9 cellular contexts compared by ENCODE assay signal in genomic region chr2:64562148-64562784, GRCh38. TPM values are rescaled to one million over a fixed set of nuclear protein-coding genes. Genes with fewer than 3 reads are reported as not detected.
DNase-seq lines count a peak whose midpoint lies in the region; ATAC-seq and TF ChIP-seq lines count a peak whose summit lies in the region.
"Had no signal": no experiment of that assay in that cellular context is flagged by ENCODE, and none has a peak within 500 bp of the region (broad histone marks: within the 10 kb centered on the region; RNA-seq: fewer than 3 reads in every experiment).

No MANE protein-coding gene starts in this region.

- no peaks in the 10 kb centered on the region for H3K4me1 ChIP-seq in prostate gland (replicated peaks)

- no peaks in the 10 kb centered on the region for H3K27me3 ChIP-seq in dorsolateral prefrontal cortex
- H3K27me3 ChIP-seq in prostate gland (replicated peaks; ENCODE audit: insufficient read depth), result no peaks in the 10 kb centered on the region
- H3K27me3 ChIP-seq: BLaER1 treated with 17β-estradiol and CSF1 and Interleukin-3, amounts not matched to agents 10 nM and 100 nM had no signal

- H3K27ac ChIP-seq in dorsolateral prefrontal cortex (no peak overlapping the region), prostate gland (no peak overlapping the region)
- H3K27ac ChIP-seq: BLaER1 treated with 17β-estradiol and CSF1 and Interleukin-3, amounts not matched to agents 10 nM and 100 nM had no signal

- H3K36me3 ChIP-seq in prostate gland, result no peaks in the 10 kb centered on the region

- H3K9me3 ChIP-seq in prostate gland, result no peaks in the 10 kb centered on the region
- H3K9me3 ChIP-seq: BLaER1 treated with 17β-estradiol and CSF1 and Interleukin-3, amounts not matched to agents 10 nM and 100 nM had no signal

- DNase-seq in NCI-H1105 treated with DMSO at 0.1 percent for 48 hours (lab: John Stamatoyannopoulos, UW) (peak; percentile 16), NCI-H1105 (lab: John Stamatoyannopoulos, UW) (no peak), NCI-H2227 treated with DMSO at 0.1 percent for 48 hours (lab: John Stamatoyannopoulos, UW) (peak; percentile 16), dorsolateral prefrontal cortex (no peak), prostate gland (ENCODE audit: low spot score) (no peak), SIG-M5 (lab: John Stamatoyannopoulos, UW) (no peak), midbrain (lab: John Stamatoyannopoulos, UW) (no peak)

- H3K4me3 ChIP-seq in dorsolateral prefrontal cortex (no peak overlapping the region), prostate gland (no peak overlapping the region)
- H3K4me3 ChIP-seq: BLaER1 treated with 17β-estradiol and CSF1 and Interleukin-3, amounts not matched to agents 10 nM and 100 nM had no signal

- intact Hi-C loops in dorsolateral prefrontal cortex (cut with DNase I) (loop anchor here (5.0 to 10.0 kb wide), 2 partner anchors 227 to 230 kb away; no protein-coding TSS in a partner anchor), prostate gland (cut with DNase I) (loop anchor here (5.0 kb wide), 1 partner anchor 230 kb away; no protein-coding TSS in a partner anchor)

- peak in 47 of 56 donors; percentile 12 to 60 (median 38) for TF ChIP-seq CTCF in dorsolateral prefrontal cortex (IDR thresholded peaks at IDR 0.05 in 54 of 56, conservative IDR thresholded peaks at IDR 0.05 in 2 of 56; ENCODE audit: low read depth in 1 of 56, partially characterized antibody in 56 of 56)
- TF ChIP-seq CTCF in prostate gland (IDR thresholded peaks at IDR 0.05), result peak in 3 of 4 experiments; percentile 3 to 44 (median 43)

- 81% methylated on average over 2 of the region's 2 CpGs for WGBS in prostate gland

- ATAC-seq in HG03520 (IDR thresholded peaks at IDR 0.05; ENCODE audit: unreplicated experiment), result no peak

- no peak for TF ChIP-seq POLR2A in prostate gland (IDR thresholded peaks at IDR 0.05)

RNA-seq across cellular contexts. Expression of gene AFTPH, which starts 38.1 kb away (rescaled TPM):
- total RNA-seq in dorsolateral prefrontal cortex (10 to 100 TPM; 26.7 to 61.2 (median 44.9) TPM), prostate gland (10 to 100 TPM; 61.3 to 68.1 TPM)

Comparison
In these comparisons a context has a peak if more than half of its experiments do, and no peak if none do; other contexts are left out.
1. DNase-seq: peak in NCI-H1105 treated with DMSO at 0.1 percent for 48 hours (single experiment) and NCI-H2227 treated with DMSO at 0.1 percent for 48 hours (single experiment); none in NCI-H1105 (single experiment), dorsolateral prefrontal cortex (0 of 10), prostate gland (single experiment), SIG-M5 (single experiment) and midbrain (single experiment).